In the genomic region with DNA sequence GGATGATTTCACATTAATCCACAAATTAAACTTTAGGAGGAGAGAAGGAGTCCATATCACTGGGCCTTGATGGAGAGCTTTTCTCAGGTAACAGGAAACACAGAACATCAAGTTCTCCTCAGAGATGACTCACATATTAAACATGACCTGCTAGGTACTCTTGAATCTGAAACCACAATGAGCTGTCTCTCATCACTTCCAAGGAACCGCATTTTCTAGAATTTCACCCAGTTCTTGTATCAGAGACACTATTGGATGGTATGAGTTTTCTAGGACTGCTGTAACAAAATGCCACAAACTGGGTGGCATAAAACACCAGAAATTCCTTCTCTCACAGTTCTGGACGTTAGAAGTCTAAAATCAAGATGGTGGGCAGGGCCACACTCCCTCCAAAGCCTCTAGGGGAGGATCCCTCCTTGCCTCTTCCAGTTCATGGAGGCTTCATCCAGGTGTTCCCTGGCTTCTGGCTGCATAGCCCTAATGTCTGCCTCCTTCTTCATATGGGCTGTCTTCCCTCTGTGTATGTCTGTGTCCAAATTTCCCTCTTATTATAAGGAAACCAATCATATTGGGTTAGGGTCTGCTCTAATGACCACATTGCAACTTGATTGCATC, we compare ENCODE assay signal across 14 cellular contexts. TPM values are rescaled to one million over a fixed set of nuclear protein-coding genes. Genes with fewer than 3 reads are reported as not detected.
DNase-seq lines count a peak whose midpoint lies in the region; ATAC-seq and TF ChIP-seq lines count a peak whose summit lies in the region.
"Had no signal": no experiment of that assay in that cellular context is flagged by ENCODE, and none has a peak within 500 bp of the region (broad histone marks: within the 10 kb centered on the region; RNA-seq: fewer than 3 reads in every experiment).

No MANE protein-coding gene starts in this region.

- H3K27me3 Mint-ChIP-seq in activated CD8-positive, alpha-beta memory T cell treated with anti-CD3 and anti-CD28 coated beads, Interleukin-2, amount 10 ng/mL, durations not matched to agents 7 days and 5 days = no peaks in the 10 kb centered on the region
- H3K27me3 Mint-ChIP-seq in activated CD4-positive, alpha-beta memory T cell treated with anti-CD3 and anti-CD28 coated beads for 36 hours = no peaks in the 10 kb centered on the region
- H3K27me3 Mint-ChIP-seq: effector memory CD8-positive, alpha-beta T cell had no signal

- intact Hi-C loops in activated CD4-positive, alpha-beta memory T cell treated with anti-CD3 and anti-CD28 coated beads for 36 hours (cut with micrococcal nuclease) = loop anchor here (5.0 kb wide), 6 partner anchors 39 to 981 kb away; a partner anchor contains a TSS
- intact Hi-C loops in stomach (cut with DNase I; ENCODE audit: low total_unique reads) (no loop called here), mucosa of descending colon (cut with DNase I, micrococcal nuclease) (no loop called here)

- no peak for DNase-seq in activated CD8-positive, alpha-beta memory T cell treated with anti-CD3 and anti-CD28 coated beads, Interleukin-2, amount 10 ng/mL, durations not matched to agents 7 days and 5 days
- DNase-seq in activated CD8-positive, alpha-beta memory T cell treated with anti-CD3 and anti-CD28 coated beads for 24 hours = no peak
- no peak for DNase-seq in activated CD4-positive, alpha-beta memory T cell treated with anti-CD3 and anti-CD28 coated beads for 36 hours
- DNase-seq in fibroblast of mammary gland (ENCODE audit: low read depth) (peak; percentile 92), stomach (no peak), germinal center (ENCODE audit: low spot score) (no peak), mucosa of descending colon (no peak)
- no peak for DNase-seq in activated CD4-positive, alpha-beta T cell treated with anti-CD3 and anti-CD28 coated beads for 48 hours
- DNase-seq: ACHN; amygdala; DMS153; effector memory CD8-positive, alpha-beta T cell; NCI-H187 treated with DMSO at 0.1 percent for 48 hours; stimulated activated CD8-positive, alpha-beta memory T cell treated with anti-CD3 and anti-CD28 coated beads, Interleukin-4, amount 100 ng/mL, for 48 hours had no signal

- no peaks in the 10 kb centered on the region for H3K9me3 Mint-ChIP-seq in activated CD8-positive, alpha-beta memory T cell treated with anti-CD3 and anti-CD28 coated beads, Interleukin-2, amount 10 ng/mL, durations not matched to agents 7 days and 5 days (ENCODE audit: low read depth)
- H3K9me3 Mint-ChIP-seq in activated CD4-positive, alpha-beta memory T cell treated with anti-CD3 and anti-CD28 coated beads for 36 hours = peaks cover 3% of the 10 kb centered on the region
- H3K9me3 Mint-ChIP-seq: effector memory CD8-positive, alpha-beta T cell had no signal

- CTCF ChIA-PET in activated CD8-positive, alpha-beta memory T cell treated with anti-CD3 and anti-CD28 coated beads, Interleukin-2, amount 10 ng/mL, durations not matched to agents 7 days and 5 days (lab: Charles Lee) = interaction anchor here (1.1 to 1.3 kb wide), 2 partner anchors 11 to 88 kb away, joined by 3 to 6 read pairs; no protein-coding TSS in a partner anchor
- CTCF ChIA-PET in activated CD4-positive, alpha-beta memory T cell treated with anti-CD3 and anti-CD28 coated beads for 36 hours (lab: Charles Lee) = no interaction called here

- H3K4me1 Mint-ChIP-seq in activated CD8-positive, alpha-beta memory T cell treated with anti-CD3 and anti-CD28 coated beads, Interleukin-2, amount 10 ng/mL, durations not matched to agents 7 days and 5 days = peaks cover 23% of the 10 kb centered on the region
- H3K4me1 Mint-ChIP-seq in activated CD4-positive, alpha-beta memory T cell treated with anti-CD3 and anti-CD28 coated beads for 36 hours (ENCODE audit: low read depth) = peaks cover 39% of the 10 kb centered on the region

- whole genome bisulfite sequencing in stomach, 5 donors = 77 to 85% (median 77%) methylated on average over 2 of the region's 2 CpGs

- no peaks in the 10 kb centered on the region for H3K9me3 ChIP-seq in stomach
- H3K9me3 ChIP-seq in mucosa of descending colon = no peaks in the 10 kb centered on the region

- TF ChIP-seq EP300 in stomach (IDR thresholded peaks at IDR 0.05) = no peak

- peaks cover 5% of the 10 kb centered on the region for H3K36me3 Mint-ChIP-seq in activated CD8-positive, alpha-beta memory T cell treated with anti-CD3 and anti-CD28 coated beads, Interleukin-2, amount 10 ng/mL, durations not matched to agents 7 days and 5 days
- no peaks in the 10 kb centered on the region for H3K36me3 Mint-ChIP-seq in activated CD4-positive, alpha-beta memory T cell treated with anti-CD3 and anti-CD28 coated beads for 36 hours

- H3K4me3 ChIP-seq in fibroblast of mammary gland (ENCODE audit: control insufficient read depth, low read depth, low read length) = no peak overlapping the region
- H3K4me3 ChIP-seq in stomach = no peak overlapping the region
- no peak overlapping the region for H3K4me3 ChIP-seq in mucosa of descending colon

- no peak overlapping the region for H3K27ac Mint-ChIP-seq in activated CD8-positive, alpha-beta memory T cell treated with anti-CD3 and anti-CD28 coated beads, Interleukin-2, amount 10 ng/mL, durations not matched to agents 7 days and 5 days
- peak overlapping the region; percentile 91 for H3K27ac Mint-ChIP-seq in activated CD4-positive, alpha-beta memory T cell treated with anti-CD3 and anti-CD28 coated beads for 36 hours
- H3K27ac Mint-ChIP-seq: effector memory CD8-positive, alpha-beta T cell had no signal

- H3K27me3 ChIP-seq in stomach = no peaks in the 10 kb centered on the region

- ATAC-seq in activated CD8-positive, alpha-beta memory T cell treated with anti-CD3 and anti-CD28 coated beads, Interleukin-2, amount 10 ng/mL, durations not matched to agents 7 days and 5 days = peak; percentile 55
- ATAC-seq in mucosa of descending colon = no peak
- ATAC-seq: effector memory CD8-positive, alpha-beta T cell had no signal

- TF ChIP-seq POLR2A in stomach (IDR thresholded peaks at IDR 0.05) = no peak

- H3K27ac ChIP-seq in stomach = peak overlapping the region in 4 of 5 donors; percentile 35 to 75 (median 65)

- POLR2A ChIA-PET in activated CD4-positive, alpha-beta memory T cell treated with anti-CD3 and anti-CD28 coated beads for 36 hours (lab: Charles Lee) = interaction anchor here (0.7 to 1.8 kb wide), 5 partner anchors 21 to 164 kb away, joined by 3 to 13 read pairs (median 4); a partner anchor contains a TSS

- H3K4me1 ChIP-seq in stomach (peaks cover 12 to 35% (median 21%) of the 10 kb centered on the region in 4 donors), mucosa of descending colon (ENCODE audit: low read depth) (no peaks in the 10 kb centered on the region)

- H3K4me3 Mint-ChIP-seq in activated CD8-positive, alpha-beta memory T cell treated with anti-CD3 and anti-CD28 coated beads, Interleukin-2, amount 10 ng/mL, durations not matched to agents 7 days and 5 days = no peak overlapping the region
- H3K4me3 Mint-ChIP-seq in activated CD4-positive, alpha-beta memory T cell treated with anti-CD3 and anti-CD28 coated beads for 36 hours = no peak overlapping the region
- H3K4me3 Mint-ChIP-seq: effector memory CD8-positive, alpha-beta T cell had no signal

- no peak for TF ChIP-seq CTCF in fibroblast of mammary gland (conservative IDR thresholded peaks at IDR 0.05; ENCODE audit: control insufficient read depth, insufficient read depth, low read depth, low read length)
- TF ChIP-seq CTCF in stomach (IDR thresholded peaks at IDR 0.05) = no peak
- no peak for TF ChIP-seq CTCF in mucosa of descending colon (IDR thresholded peaks at IDR 0.05)

- H3K36me3 ChIP-seq in stomach (no peaks in the 10 kb centered on the region), mucosa of descending colon (ENCODE audit: low read depth) (no peaks in the 10 kb centered on the region)

RNA-seq across cellular contexts. Expression of a gene that starts 38.5 kb away (rescaled TPM):
- total RNA-seq in activated CD8-positive, alpha-beta memory T cell treated with anti-CD3 and anti-CD28 coated beads, Interleukin-2, amount 10 ng/mL, durations not matched to agents 7 days and 5 days = under 1 TPM; 0.14 to 0.15 TPM
- total RNA-seq in activated CD4-positive, alpha-beta memory T cell treated with anti-CD3 and anti-CD28 coated beads for 36 hours = under 1 TPM; 0.29 to 0.40 TPM
- total RNA-seq in stomach (1 to 10 TPM in 4 of 5 donors, not detected in 1; 1.2 to 6.4 (median 4.9) TPM), mucosa of descending colon (under 1 TPM; 0.26 to 0.76 (median 0.60) TPM)
- 1 to 10 TPM in 2 of 3 donors, under 1 TPM in 1; 0.83 to 2.9 (median 1.8) TPM for polyA plus RNA-seq in stomach
